Comparison of ENCODE assay signal across 9 cellular contexts in genomic region chr1:185046639-185047038, GRCh38. TPM values are rescaled to one million over a fixed set of nuclear protein-coding genes. Genes with fewer than 3 reads are reported as not detected.
DNase-seq lines count a peak whose midpoint lies in the region; ATAC-seq, FAIRE-seq and TF ChIP-seq lines count a peak whose summit lies in the region.
"Had no signal": no experiment of that assay in that cellular context is flagged by ENCODE, and none has a peak within 500 bp of the region (broad histone marks: within the 10 kb centered on the region; RNA-seq: fewer than 3 reads in every experiment).

No MANE protein-coding gene starts in this region.

- peak overlapping the region; percentile 71 to 75 for H3K4me2 ChIP-seq in H1 (ENCODE audit: insufficient read depth in 1 of 2, low read depth in 2 of 2, low read length in 2 of 2)

- no peak overlapping the region for H2BK20ac ChIP-seq in H1 (ENCODE audit: low read length)

- no peak overlapping the region for H3K4ac ChIP-seq in H1 (replicated peaks; ENCODE audit: insufficient read length, low read depth, low read length)

- no peak overlapping the region for H2BK5ac ChIP-seq in H1 (ENCODE audit: low read depth, low read length)

- no peak overlapping the region for H4K91ac ChIP-seq in H1 (replicated peaks; ENCODE audit: insufficient read length, low read length)

- H3K9me3 ChIP-seq in CD4-positive, alpha-beta memory T cell (ENCODE audit: control insufficient read depth in 1 of 2, low read length in 2 of 2), result peaks cover 0 to 3% of the 10 kb centered on the region in 2 donors
- no peaks in the 10 kb centered on the region for H3K9me3 ChIP-seq in H1 (ENCODE audit: insufficient read depth in 2 of 2, low read depth in 1 of 2, low read length in 1 of 2)

- H4K8ac ChIP-seq in H1 (ENCODE audit: extremely low read depth, insufficient read depth, low read length), result no peak overlapping the region

- no peaks in the 10 kb centered on the region; the same call in 1 of the 2 replicates for H3K79me1 ChIP-seq in H1 (ENCODE audit: low read depth, low read length)

- no peak for ATAC-seq in omental fat pad (ENCODE audit: low FRiP score)
- no peak for ATAC-seq in HG03520 (IDR thresholded peaks at IDR 0.05; ENCODE audit: unreplicated experiment)

- H2AK5ac ChIP-seq in H1 (ENCODE audit: low read depth, low read length), result no peak overlapping the region

- peaks cover 26 to 56% of the 10 kb centered on the region in 2 experiments for H3K79me2 ChIP-seq in H1 (ENCODE audit: control insufficient read depth in 1 of 2, insufficient read depth in 2 of 2, low read length in 2 of 2)

- intact Hi-C loops in CD4-positive, alpha-beta memory T cell (cut with micrococcal nuclease), result loop anchor here (5.0 kb wide), 1 partner anchor 74 kb away; the partner anchor contains the start of gene NIBAN1
- intact Hi-C loops in posterior vena cava (cut with DNase I), result no loop called here

- H3K36me3 Mint-ChIP-seq in CD4-positive, alpha-beta memory T cell, result peaks cover 0 to 8% of the 10 kb centered on the region in 2 donors
- H3K36me3 Mint-ChIP-seq in neural crest cell (ENCODE audit: low read depth), result peaks cover 3% of the 10 kb centered on the region

- peaks cover 5% of the 10 kb centered on the region; the same call in 1 of the 2 replicates for H3K23me2 ChIP-seq in H1 (ENCODE audit: low read depth, low read length)

- H3K4me1 Mint-ChIP-seq in CD4-positive, alpha-beta memory T cell, result peaks cover 40 to 64% (median 51%) of the 10 kb centered on the region in 4 donors
- H3K4me1 Mint-ChIP-seq in neural crest cell, result peaks cover 44% of the 10 kb centered on the region

- no peaks in the 10 kb centered on the region for H3K9me3 Mint-ChIP-seq in CD4-positive, alpha-beta memory T cell
- no peaks in the 10 kb centered on the region for H3K9me3 Mint-ChIP-seq in neural crest cell

- H2BK15ac ChIP-seq in H1 (ENCODE audit: low read length), result no peak overlapping the region

- H3K4me3 Mint-ChIP-seq in CD4-positive, alpha-beta memory T cell, result peak overlapping the region; percentile 94 to 99 (median 96)
- H3K4me3 Mint-ChIP-seq in neural crest cell, result peak overlapping the region; percentile 94

- no peak overlapping the region for H2AFZ ChIP-seq in H1 (ENCODE audit: low read length)

- WGBS in H1 (ENCODE audit: extremely low coverage in 1 of 2, insufficient coverage in 1 of 2, insufficient read length in 1 of 2, insufficient replicate concordance in 2 of 2, low coverage in 1 of 2, low lambda C conversion rate in 2 of 2, missing lambda C conversion rate in 1 of 2), 2 experiments, result 6% methylated on average over 6 of the region's 6 CpGs; no CpG with 5 or more reads in 1 of the 2 experiments

- H3K23ac ChIP-seq in H1 (ENCODE audit: insufficient read length), result no peak overlapping the region

- TF ChIP-seq POLR2A in H1 (IDR thresholded peaks at IDR 0.05; ENCODE audit: control extremely low read depth in 1 of 2, low read depth in 2 of 2, low read length in 2 of 2), result no peak

- no peak for TF ChIP-seq EP300 in H1 (IDR thresholded peaks at IDR 0.05; ENCODE audit: borderline replicate concordance in 1 of 2, low read depth in 2 of 2, low read length in 2 of 2)

- no peak overlapping the region for H4K5ac ChIP-seq in H1 (ENCODE audit: insufficient read length, low read depth, low read length)

- H2BK12ac ChIP-seq in H1 (ENCODE audit: low read depth, low read length), result no peak overlapping the region

- H3K36me3 ChIP-seq in CD4-positive, alpha-beta memory T cell (ENCODE audit: insufficient read depth, low read length), result no peaks in the 10 kb centered on the region
- no peaks in the 10 kb centered on the region for H3K36me3 ChIP-seq in H1 (ENCODE audit: control insufficient read depth in 2 of 4, insufficient read depth in 4 of 4, low read length in 3 of 4)

- H3K56ac ChIP-seq in H1 (replicated peaks; ENCODE audit: insufficient read length, low read depth, low read length), result no peak overlapping the region

- peak overlapping the region; percentile 72 to 78 for H3K4me3 ChIP-seq in CD4-positive, alpha-beta memory T cell (ENCODE audit: low read length in 2 of 2)
- H3K4me3 ChIP-seq in H1 (ENCODE audit: extremely low read depth in 1 of 4, insufficient read depth in 2 of 4, low read depth in 3 of 4, low read length in 4 of 4), result peak overlapping the region; percentile 70 to 93 (median 80)

- no peak for TF ChIP-seq RAD21 in H1 (IDR thresholded peaks at IDR 0.05 in 1 of 2, conservative IDR thresholded peaks at IDR 0.05 in 1 of 2; ENCODE audit: low read depth in 2 of 2, low read length in 2 of 2)

- peak overlapping the region; percentile 71 for H3K27ac ChIP-seq in CD4-positive, alpha-beta memory T cell (ENCODE audit: low read depth, low read length)
- no peak overlapping the region for H3K27ac ChIP-seq in H1 (ENCODE audit: low read depth, low read length)

- no peaks in the 10 kb centered on the region for H3K27me3 ChIP-seq in CD4-positive, alpha-beta memory T cell (ENCODE audit: insufficient read depth, low read length)
- H3K27me3 ChIP-seq in H1 (replicated peaks in 1 of 4; ENCODE audit: control insufficient read depth in 3 of 4, extremely low read depth in 1 of 4, insufficient read depth in 3 of 4, low read length in 3 of 4), result peaks cover 0 to 9% (median 5%) of the 10 kb centered on the region in 4 experiments; a peak in 6 of 7 replicates

- TF ChIP-seq CTCF in H1 (IDR thresholded peaks at IDR 0.05; ENCODE audit: control extremely low read depth in 1 of 3, insufficient read depth in 1 of 3, low read depth in 1 of 3, low read length in 3 of 3) (no peak), neural crest cell (conservative IDR thresholded peaks at IDR 0.05) (no peak), omental fat pad (IDR thresholded peaks at IDR 0.05) (no peak)

- no peak for DNase-seq in CD4-positive, alpha-beta memory T cell
- DNase-seq in NCI-H69 (lab: John Stamatoyannopoulos, UW), result peak; percentile 29
- DNase-seq in H1 (ENCODE audit: low read depth in 1 of 2, low spot score in 2 of 2), result no peak
- DNase-seq in neural crest cell (ENCODE audit: low read depth, low spot score), result no peak
- no peak for DNase-seq in omental fat pad (ENCODE audit: low spot score)
- no peak for DNase-seq in COLO829 (ENCODE audit: low spot score)
- no peak for DNase-seq in posterior vena cava (ENCODE audit: low spot score)
- DNase-seq: NCI-H774 had no signal

- CTCF ChIA-PET in CD4-positive, alpha-beta memory T cell (lab: Charles Lee; ENCODE audit: partially characterized antibody), result interaction anchor here (1.0 to 2.9 kb wide), 4 partner anchors 11 to 111 kb away, joined by 3 to 7 read pairs (median 3); no protein-coding TSS in a partner anchor
- CTCF ChIA-PET in H1 (lab: Charles Lee; ENCODE audit: partially characterized antibody), result interaction anchor here (0.7 to 1.3 kb wide), 3 partner anchors 10 to 85 kb away, joined by 3 to 4 read pairs (median 3); no protein-coding TSS in a partner anchor

- POLR2A ChIA-PET in CD4-positive, alpha-beta memory T cell (lab: Charles Lee; ENCODE audit: partially characterized antibody), result interaction anchor here (1.0 to 2.3 kb wide), 3 partner anchors 32 to 111 kb away, joined by 3 to 30 read pairs (median 10); partner anchors contain the start of genes NIBAN1, SWT1 and TRMT1L
- POLR2A ChIA-PET in H1 (lab: Charles Lee; ENCODE audit: partially characterized antibody), result interaction anchor here (0.7 to 4.0 kb wide), 19 partner anchors 8 to 292 kb away, joined by 3 to 33 read pairs (median 4); partner anchors contain the start of genes EDEM3, NIBAN1, SWT1 and TRMT1L

- H3K18ac ChIP-seq in H1 (ENCODE audit: extremely low read depth, low read length), result no peak overlapping the region

- H3K4me1 ChIP-seq in CD4-positive, alpha-beta memory T cell (ENCODE audit: insufficient read depth, low read length), result peaks cover 31% of the 10 kb centered on the region
- H3K4me1 ChIP-seq in H1 (replicated peaks in 1 of 4; ENCODE audit: control insufficient read depth in 3 of 4, insufficient read depth in 4 of 4, low read length in 3 of 4), result peaks cover 0 to 7% (median 2%) of the 10 kb centered on the region in 4 experiments; a peak in 3 of 7 replicates

- H4K20me1 ChIP-seq in H1 (replicated peaks in 1 of 2; ENCODE audit: control insufficient read depth in 1 of 2, insufficient read depth in 2 of 2, low read length in 2 of 2), result peaks cover 2 to 14% of the 10 kb centered on the region in 2 experiments

- H3K14ac ChIP-seq in H1 (ENCODE audit: insufficient read length), result no peak overlapping the region

- H2BK120ac ChIP-seq in H1 (replicated peaks; ENCODE audit: low read depth, low read length), result no peak overlapping the region

- FAIRE-seq in H1 (lab: Jason Lieb, UNC), result no peak

- no peaks in the 10 kb centered on the region for H3K27me3 Mint-ChIP-seq in CD4-positive, alpha-beta memory T cell
- H3K27me3 Mint-ChIP-seq in neural crest cell (ENCODE audit: low read depth), result no peaks in the 10 kb centered on the region

- H3K27ac Mint-ChIP-seq in CD4-positive, alpha-beta memory T cell, result peak overlapping the region; percentile 74 to 95 (median 93)
- H3K27ac Mint-ChIP-seq in neural crest cell (ENCODE audit: unreplicated experiment), result peak overlapping the region; percentile 90

- peak overlapping the region in 3 of 4 experiments; percentile 0 to 85 (median 58); a peak in 6 of 7 replicates for H3K9ac ChIP-seq in H1 (replicated peaks in 1 of 4; ENCODE audit: extremely low read depth in 1 of 4, low read depth in 3 of 4, low read length in 3 of 4)

TF ChIP-seq in H1, 55 proteins besides CTCF, POLR2A, EP300 and RAD21:
- TF ChIP-seq CBX8 (IDR thresholded peaks at IDR 0.05; ENCODE audit: borderline replicate concordance, low read depth, low read length), result no peak
- no peak for TF ChIP-seq JUND (IDR thresholded peaks at IDR 0.05; ENCODE audit: low read length)
- no peak for TF ChIP-seq CHD2 (IDR thresholded peaks at IDR 0.05; ENCODE audit: low read length)
- TF ChIP-seq SRF (IDR thresholded peaks at IDR 0.05; ENCODE audit: low read depth, low read length), result no peak
- TF ChIP-seq JUN (IDR thresholded peaks at IDR 0.05; ENCODE audit: low read depth, low read length), result no peak
- TF ChIP-seq BCL11A (IDR thresholded peaks at IDR 0.05; ENCODE audit: low read depth in 2 of 2, low read length in 2 of 2), result no peak
TF ChIP-seq in H1: peak in this region for 0.

RNA-seq across cellular contexts. Expression of gene RNF2, which starts 1.3 kb away (rescaled TPM):
- 10 to 100 TPM; 27.0 TPM for total RNA-seq in CD4-positive, alpha-beta memory T cell
- 10 to 100 TPM; 26.5 to 37.1 TPM for polyA plus RNA-seq in CD4-positive, alpha-beta memory T cell
- 52.7 and 58.9 TPM in 2 replicates for total RNA-seq in H1 (2021; fragmentation: NEBNext Ultra II Directional; extraction: Animal tissue kit (Norgen Biotek cat#: 25700))
- polyA plus RNA-seq in H1 (2011; rRNA removed), result 13.4 and 28.9 TPM in 2 replicates
- polyA plus RNA-seq in H1 (2011; cell fraction: cytosol; rRNA removed), result 40.2 TPM
- 11.1 TPM for polyA plus RNA-seq in H1 (2011; cell fraction: nucleus; rRNA removed)
- polyA plus RNA-seq in H1 (2012, experiment 1 of 2), result 40.5 to 55.6 TPM (median 47.9 TPM) in 4 replicates
- 3.1 TPM for polyA plus RNA-seq in H1 (2012, experiment 2 of 2)
- polyA plus RNA-seq in H1 (2013, experiment 1 of 2), result 30.7 TPM
- 32.3 TPM for polyA plus RNA-seq in H1 (2013, experiment 2 of 2)
- polyA minus RNA-seq in H1 (2011; rRNA and poly(A)+ RNA removed), result 80.7 and 131 TPM in 2 replicates
- 51.8 TPM for polyA minus RNA-seq in H1 (2011; cell fraction: cytosol; rRNA and poly(A)+ RNA removed)
- 44.2 TPM for polyA minus RNA-seq in H1 (2011; cell fraction: nucleus; rRNA and poly(A)+ RNA removed)
- 44.0 and 47.1 TPM in 2 replicates for total RNA-seq in neural crest cell
- 10 to 100 TPM; 15.9 to 27.6 (median 18.3) TPM for total RNA-seq in omental fat pad
- 10 to 100 TPM; 15.3 to 15.4 TPM for total RNA-seq in posterior vena cava
